Comparison of ENCODE assay signal across 29 cellular contexts in the genomic region with DNA sequence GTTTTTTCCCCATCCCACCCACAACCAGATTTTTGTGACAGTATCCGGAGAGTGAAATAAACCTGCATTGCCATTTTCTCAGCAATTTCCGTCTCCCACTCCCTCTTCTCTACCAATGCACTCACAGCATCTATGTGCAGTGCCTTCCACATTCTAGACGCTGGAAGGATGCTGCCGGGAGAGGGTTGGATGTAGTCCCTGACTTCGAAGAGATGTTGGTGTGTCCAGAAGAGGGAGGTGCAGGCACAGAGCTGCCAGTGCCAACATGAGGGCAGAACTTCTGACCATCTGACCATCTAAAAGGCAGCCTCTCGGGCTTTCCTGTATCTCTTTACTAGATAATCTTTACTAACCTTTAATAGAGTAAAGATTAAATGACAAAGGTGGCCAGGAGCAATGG.
"Had no signal": no experiment of that assay in that cellular context is flagged by ENCODE, and none has a peak within 500 bp of the region (broad histone marks: within the 10 kb centered on the region; RNA-seq: fewer than 3 reads in every experiment).

No MANE protein-coding gene starts in this region.

- H3K9me3 ChIP-seq: ascending aorta, breast epithelium had no signal

- H3K27ac ChIP-seq: ascending aorta, breast epithelium, cardiac muscle cell, coronary artery, epithelial cell of prostate, VCaP had no signal

- H3K4me3 Mint-ChIP-seq: activated CD4-positive, alpha-beta memory T cell treated with anti-CD3 and anti-CD28 coated beads, Interleukin-2, amount 10 ng/mL, durations not matched to agents 7 days and 5 days; activated CD4-positive, alpha-beta T cell treated with anti-CD3 and anti-CD28 coated beads, Interleukin-2, amount 10 ng/mL, durations not matched to agents 7 days and 5 days; activated naive CD4-positive, alpha-beta T cell treated with anti-CD3 and anti-CD28 coated beads, Interleukin-2, amount 10 ng/mL, durations not matched to agents 7 days and 5 days; activated naive CD8-positive, alpha-beta T cell treated with anti-CD3 and anti-CD28 coated beads, Interleukin-2, amount 10 ng/mL, durations not matched to agents 7 days and 5 days; activated T-cell treated with anti-CD3 and anti-CD28 coated beads, Interleukin-2, amount 50 U/mL, for 24 hours; activated T-cell treated with anti-CD3 and anti-CD28 coated beads, Interleukin-2, amount 50 U/mL, for 72 hours; brain; effector memory CD8-positive, alpha-beta T cell; WTC11 had no signal

- H3K4me3 ChIP-seq: ascending aorta, breast epithelium, cardiac muscle cell, coronary artery had no signal

- H3K4me1 ChIP-seq: ascending aorta, breast epithelium had no signal

- DNase-seq: activated CD4-positive, alpha-beta memory T cell treated with anti-CD3 and anti-CD28 coated beads, Interleukin-2, amount 10 ng/mL, durations not matched to agents 7 days and 5 days; activated CD4-positive, alpha-beta T cell treated with anti-CD3 and anti-CD28 coated beads for 1 hour; activated CD4-positive, alpha-beta T cell treated with anti-CD3 and anti-CD28 coated beads for 4 hours; activated CD4-positive, alpha-beta T cell treated with anti-CD3 and anti-CD28 coated beads, Interleukin-2, amount 10 ng/mL, durations not matched to agents 7 days and 5 days; activated CD4-positive, alpha-beta T cell treated with anti-CD3 and anti-CD28 coated beads, Interleukin-2, amount 50 U/mL, for 4 hours; activated CD8-positive, alpha-beta memory T cell treated with anti-CD3 and anti-CD28 coated beads, Interleukin-2, amount 50 U/mL, for 48 hours; activated gamma-delta T cell; activated naive CD4-positive, alpha-beta T cell; activated naive CD4-positive, alpha-beta T cell treated with anti-CD3 and anti-CD28 coated beads, Interleukin-2, amount 10 ng/mL, durations not matched to agents 7 days and 5 days; activated naive CD8-positive, alpha-beta T cell treated with anti-CD3 and anti-CD28 coated beads, Interleukin-2, amount 10 ng/mL, durations not matched to agents 7 days and 5 days; activated T-cell treated with anti-CD3 and anti-CD28 coated beads for 4 hours; activated T-cell treated with anti-CD3 and anti-CD28 coated beads, Interleukin-2, amount 50 U/mL, for 24 hours; activated T-cell treated with anti-CD3 and anti-CD28 coated beads, Interleukin-2, amount 50 U/mL, for 72 hours; central memory CD4-positive, alpha-beta T cell; cerebellar nuclear complex; dermis blood vessel endothelial cell; effector CD4-positive, alpha-beta T cell; effector memory CD8-positive, alpha-beta T cell; foreskin fibroblast; T-helper 2 cell had no signal

- H3K27me3 ChIP-seq: ascending aorta, breast epithelium, cardiac muscle cell had no signal

- H3K36me3 Mint-ChIP-seq: activated naive CD4-positive, alpha-beta T cell treated with anti-CD3 and anti-CD28 coated beads, Interleukin-2, amount 10 ng/mL, durations not matched to agents 7 days and 5 days; activated naive CD4-positive, alpha-beta T cell treated with anti-CD3 and anti-CD28 coated beads, Interleukin-2, amount 50 U/mL, for 72 hours; activated naive CD8-positive, alpha-beta T cell treated with anti-CD3 and anti-CD28 coated beads, Interleukin-2, amount 10 ng/mL, durations not matched to agents 7 days and 5 days; brain; WTC11 had no signal

- H3K27ac Mint-ChIP-seq: activated CD4-positive, alpha-beta memory T cell treated with anti-CD3 and anti-CD28 coated beads, Interleukin-2, amount 10 ng/mL, durations not matched to agents 7 days and 5 days; activated CD4-positive, alpha-beta T cell treated with anti-CD3 and anti-CD28 coated beads, Interleukin-2, amount 10 ng/mL, durations not matched to agents 7 days and 5 days; activated naive CD4-positive, alpha-beta T cell treated with anti-CD3 and anti-CD28 coated beads, Interleukin-2, amount 10 ng/mL, durations not matched to agents 7 days and 5 days; activated naive CD8-positive, alpha-beta T cell treated with anti-CD3 and anti-CD28 coated beads, Interleukin-2, amount 10 ng/mL, durations not matched to agents 7 days and 5 days; activated T-cell treated with anti-CD3 and anti-CD28 coated beads, Interleukin-2, amount 50 U/mL, for 24 hours; activated T-cell treated with anti-CD3 and anti-CD28 coated beads, Interleukin-2, amount 50 U/mL, for 72 hours; brain; effector memory CD8-positive, alpha-beta T cell; WTC11 had no signal

- H3K36me3 ChIP-seq: ascending aorta, breast epithelium, cardiac muscle cell had no signal

- H3K27me3 Mint-ChIP-seq: activated naive CD4-positive, alpha-beta T cell treated with anti-CD3 and anti-CD28 coated beads, Interleukin-2, amount 10 ng/mL, durations not matched to agents 7 days and 5 days had no signal

- H3K9me3 Mint-ChIP-seq: activated CD4-positive, alpha-beta memory T cell treated with anti-CD3 and anti-CD28 coated beads, Interleukin-2, amount 10 ng/mL, durations not matched to agents 7 days and 5 days; activated CD4-positive, alpha-beta T cell treated with anti-CD3 and anti-CD28 coated beads, Interleukin-2, amount 10 ng/mL, durations not matched to agents 7 days and 5 days; activated naive CD4-positive, alpha-beta T cell treated with anti-CD3 and anti-CD28 coated beads, Interleukin-2, amount 10 ng/mL, durations not matched to agents 7 days and 5 days; activated naive CD4-positive, alpha-beta T cell treated with anti-CD3 and anti-CD28 coated beads, Interleukin-2, amount 50 U/mL, for 72 hours; activated naive CD8-positive, alpha-beta T cell treated with anti-CD3 and anti-CD28 coated beads, Interleukin-2, amount 10 ng/mL, durations not matched to agents 7 days and 5 days; activated T-cell treated with anti-CD3 and anti-CD28 coated beads, Interleukin-2, amount 50 U/mL, for 24 hours; activated T-cell treated with anti-CD3 and anti-CD28 coated beads, Interleukin-2, amount 50 U/mL, for 72 hours; WTC11 had no signal

- ATAC-seq: activated naive CD4-positive, alpha-beta T cell treated with anti-CD3 and anti-CD28 coated beads, Interleukin-2, amount 50 U/mL, for 72 hours; activated T-cell treated with anti-CD3 and anti-CD28 coated beads, Interleukin-2, amount 50 U/mL, for 72 hours; effector memory CD8-positive, alpha-beta T cell; WTC11 had no signal

- H3K4me1 Mint-ChIP-seq: activated CD4-positive, alpha-beta memory T cell treated with anti-CD3 and anti-CD28 coated beads, Interleukin-2, amount 10 ng/mL, durations not matched to agents 7 days and 5 days; activated CD4-positive, alpha-beta T cell treated with anti-CD3 and anti-CD28 coated beads, Interleukin-2, amount 10 ng/mL, durations not matched to agents 7 days and 5 days; activated naive CD4-positive, alpha-beta T cell treated with anti-CD3 and anti-CD28 coated beads, Interleukin-2, amount 10 ng/mL, durations not matched to agents 7 days and 5 days; activated naive CD8-positive, alpha-beta T cell treated with anti-CD3 and anti-CD28 coated beads, Interleukin-2, amount 10 ng/mL, durations not matched to agents 7 days and 5 days; brain; WTC11 had no signal
